ENCODE assay signal across 1 cellular context in the genomic region with DNA sequence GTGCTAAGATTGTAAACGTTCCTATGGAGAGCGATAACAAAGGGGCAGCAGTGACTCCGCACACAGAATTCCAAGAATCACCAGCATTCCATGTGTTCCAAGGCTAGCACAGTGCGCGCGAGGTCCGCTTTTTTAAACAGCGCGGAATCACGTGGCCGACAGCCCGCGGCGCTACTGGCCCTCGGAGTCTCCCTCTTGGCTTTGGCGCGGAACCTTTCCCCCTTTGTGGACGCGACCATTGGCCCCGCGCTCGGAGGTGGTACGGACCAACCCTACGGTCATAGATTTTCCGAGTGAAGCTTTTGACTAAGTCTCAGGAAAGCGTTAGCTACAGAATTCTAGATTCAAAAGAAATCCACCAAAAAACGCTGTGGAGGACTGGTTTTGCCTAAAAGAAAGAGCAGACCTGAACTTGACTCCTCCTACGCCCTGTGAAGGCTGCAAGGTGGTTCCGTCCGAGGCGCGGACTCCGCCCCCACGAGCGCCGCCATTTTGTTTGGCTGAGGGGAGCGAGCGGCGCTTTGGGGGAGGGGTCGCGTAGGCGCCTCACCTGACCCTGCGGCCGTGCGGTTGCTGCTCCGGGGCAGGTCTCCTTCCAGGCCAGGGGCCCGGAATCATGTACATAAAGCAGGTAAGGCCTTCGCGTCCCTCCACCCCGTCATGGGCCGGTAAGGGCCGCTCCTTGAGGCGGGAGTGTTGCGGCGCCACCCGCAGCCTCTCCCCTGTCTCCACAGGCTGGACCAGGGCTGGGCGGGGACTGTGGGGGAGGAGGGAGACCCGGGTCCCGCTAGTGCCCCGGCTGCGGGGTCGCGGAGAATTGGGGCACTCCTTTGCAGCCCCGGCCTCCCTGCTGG.
A peak's percentile ranks its signal among the peaks of the same experiment; 100 is the strongest.
TF ChIP-seq lines count a peak whose summit lies in the region.

A gene (plus strand): TSS at position 495 of the 854 bp plus-strand sequence. CDS start 122 bp downstream, at position 617.

TF ChIP-seq in WTC11, 78 proteins besides CTCF, POLR2A, EP300 and RAD21 (continued from another document and continues in another):
- TF ChIP-seq HMGA2 (CRISPR knock-in tag; IDR thresholded peaks at IDR 0.05) (no peak), CREM (CRISPR knock-in tag; IDR thresholded peaks at IDR 0.05) (0 out of 2 replicates have a peak, but pooled peaks have one; percentile 58), FOXJ3 (CRISPR knock-in tag; IDR thresholded peaks at IDR 0.05; ENCODE audit: borderline replicate concordance) (no peak), ZNF263 (CRISPR knock-in tag; IDR thresholded peaks at IDR 0.05; ENCODE audit: low read depth) (no peak), GRHL2 (CRISPR knock-in tag; IDR thresholded peaks at IDR 0.05; ENCODE audit: insufficient replicate concordance, severe bottlenecking) (no peak), NFE2L1 (CRISPR knock-in tag; IDR thresholded peaks at IDR 0.05) (peak; percentile 92), PRRX2 (CRISPR knock-in tag; IDR thresholded peaks at IDR 0.05) (0 out of 2 replicates have a peak, but pooled peaks have one; percentile 12), KAT7 (CRISPR knock-in tag; IDR thresholded peaks at IDR 0.05; ENCODE audit: borderline replicate concordance) (no peak), GABPB1 (CRISPR knock-in tag; IDR thresholded peaks at IDR 0.05) (peak; percentile 82; the same call in 1 of the 2 replicates), ELF4 (CRISPR knock-in tag; IDR thresholded peaks at IDR 0.05; ENCODE audit: low read depth) (no peak), GTF2I (CRISPR knock-in tag; conservative IDR thresholded peaks at IDR 0.05) (no peak), NFYB (CRISPR knock-in tag; conservative IDR thresholded peaks at IDR 0.05; ENCODE audit: low read depth) (peak; percentile 38; the same call in 1 of the 2 replicates), ZNF671 (CRISPR knock-in tag; IDR thresholded peaks at IDR 0.05) (0 out of 2 replicates have a peak, but pooled peaks have one; percentile 10)
- TF ChIP-seq, protein P1, sequence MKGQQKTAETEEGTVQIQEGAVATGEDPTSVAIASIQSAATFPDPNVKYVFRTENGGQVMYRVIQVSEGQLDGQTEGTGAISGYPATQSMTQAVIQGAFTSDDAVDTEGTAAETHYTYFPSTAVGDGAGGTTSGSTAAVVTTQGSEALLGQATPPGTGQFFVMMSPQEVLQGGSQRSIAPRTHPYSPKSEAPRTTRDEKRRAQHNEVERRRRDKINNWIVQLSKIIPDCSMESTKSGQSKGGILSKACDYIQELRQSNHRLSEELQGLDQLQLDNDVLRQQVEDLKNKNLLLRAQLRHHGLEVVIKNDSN (CRISPR knock-in tag; IDR thresholded peaks at IDR 0.05), result peak; percentile 95
- TF ChIP-seq, protein P2, sequence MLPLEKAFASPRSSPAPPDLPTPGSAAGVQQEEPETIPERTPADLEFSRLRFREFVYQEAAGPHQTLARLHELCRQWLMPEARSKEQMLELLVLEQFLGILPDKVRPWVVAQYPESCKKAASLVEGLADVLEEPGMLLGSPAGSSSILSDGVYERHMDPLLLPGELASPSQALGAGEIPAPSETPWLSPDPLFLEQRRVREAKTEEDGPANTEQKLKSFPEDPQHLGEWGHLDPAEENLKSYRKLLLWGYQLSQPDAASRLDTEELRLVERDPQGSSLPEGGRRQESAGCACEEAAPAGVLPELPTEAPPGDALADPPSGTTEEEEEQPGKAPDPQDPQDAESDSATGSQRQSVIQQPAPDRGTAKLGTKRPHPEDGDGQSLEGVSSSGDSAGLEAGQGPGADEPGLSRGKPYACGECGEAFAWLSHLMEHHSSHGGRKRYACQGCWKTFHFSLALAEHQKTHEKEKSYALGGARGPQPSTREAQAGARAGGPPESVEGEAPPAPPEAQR (CRISPR knock-in tag; IDR thresholded peaks at IDR 0.05), result no peak
- TF ChIP-seq, protein P3, sequence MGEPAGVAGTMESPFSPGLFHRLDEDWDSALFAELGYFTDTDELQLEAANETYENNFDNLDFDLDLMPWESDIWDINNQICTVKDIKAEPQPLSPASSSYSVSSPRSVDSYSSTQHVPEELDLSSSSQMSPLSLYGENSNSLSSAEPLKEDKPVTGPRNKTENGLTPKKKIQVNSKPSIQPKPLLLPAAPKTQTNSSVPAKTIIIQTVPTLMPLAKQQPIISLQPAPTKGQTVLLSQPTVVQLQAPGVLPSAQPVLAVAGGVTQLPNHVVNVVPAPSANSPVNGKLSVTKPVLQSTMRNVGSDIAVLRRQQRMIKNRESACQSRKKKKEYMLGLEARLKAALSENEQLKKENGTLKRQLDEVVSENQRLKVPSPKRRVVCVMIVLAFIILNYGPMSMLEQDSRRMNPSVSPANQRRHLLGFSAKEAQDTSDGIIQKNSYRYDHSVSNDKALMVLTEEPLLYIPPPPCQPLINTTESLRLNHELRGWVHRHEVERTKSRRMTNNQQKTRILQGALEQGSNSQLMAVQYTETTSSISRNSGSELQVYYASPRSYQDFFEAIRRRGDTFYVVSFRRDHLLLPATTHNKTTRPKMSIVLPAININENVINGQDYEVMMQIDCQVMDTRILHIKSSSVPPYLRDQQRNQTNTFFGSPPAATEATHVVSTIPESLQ (CRISPR knock-in tag; IDR thresholded peaks at IDR 0.05), result no peak
- TF ChIP-seq, protein P4, sequence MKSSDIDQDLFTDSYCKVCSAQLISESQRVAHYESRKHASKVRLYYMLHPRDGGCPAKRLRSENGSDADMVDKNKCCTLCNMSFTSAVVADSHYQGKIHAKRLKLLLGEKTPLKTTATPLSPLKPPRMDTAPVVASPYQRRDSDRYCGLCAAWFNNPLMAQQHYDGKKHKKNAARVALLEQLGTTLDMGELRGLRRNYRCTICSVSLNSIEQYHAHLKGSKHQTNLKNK (CRISPR knock-in tag; IDR thresholded peaks at IDR 0.05), result no peak
- TF ChIP-seq, protein P5, sequence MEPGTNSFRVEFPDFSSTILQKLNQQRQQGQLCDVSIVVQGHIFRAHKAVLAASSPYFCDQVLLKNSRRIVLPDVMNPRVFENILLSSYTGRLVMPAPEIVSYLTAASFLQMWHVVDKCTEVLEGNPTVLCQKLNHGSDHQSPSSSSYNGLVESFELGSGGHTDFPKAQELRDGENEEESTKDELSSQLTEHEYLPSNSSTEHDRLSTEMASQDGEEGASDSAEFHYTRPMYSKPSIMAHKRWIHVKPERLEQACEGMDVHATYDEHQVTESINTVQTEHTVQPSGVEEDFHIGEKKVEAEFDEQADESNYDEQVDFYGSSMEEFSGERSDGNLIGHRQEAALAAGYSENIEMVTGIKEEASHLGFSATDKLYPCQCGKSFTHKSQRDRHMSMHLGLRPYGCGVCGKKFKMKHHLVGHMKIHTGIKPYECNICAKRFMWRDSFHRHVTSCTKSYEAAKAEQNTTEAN (CRISPR knock-in tag; IDR thresholded peaks at IDR 0.05), result no peak
- TF ChIP-seq, protein P6, sequence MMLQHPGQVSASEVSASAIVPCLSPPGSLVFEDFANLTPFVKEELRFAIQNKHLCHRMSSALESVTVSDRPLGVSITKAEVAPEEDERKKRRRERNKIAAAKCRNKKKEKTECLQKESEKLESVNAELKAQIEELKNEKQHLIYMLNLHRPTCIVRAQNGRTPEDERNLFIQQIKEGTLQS (CRISPR knock-in tag; conservative IDR thresholded peaks at IDR 0.05), result no peak
- TF ChIP-seq, protein P7, sequence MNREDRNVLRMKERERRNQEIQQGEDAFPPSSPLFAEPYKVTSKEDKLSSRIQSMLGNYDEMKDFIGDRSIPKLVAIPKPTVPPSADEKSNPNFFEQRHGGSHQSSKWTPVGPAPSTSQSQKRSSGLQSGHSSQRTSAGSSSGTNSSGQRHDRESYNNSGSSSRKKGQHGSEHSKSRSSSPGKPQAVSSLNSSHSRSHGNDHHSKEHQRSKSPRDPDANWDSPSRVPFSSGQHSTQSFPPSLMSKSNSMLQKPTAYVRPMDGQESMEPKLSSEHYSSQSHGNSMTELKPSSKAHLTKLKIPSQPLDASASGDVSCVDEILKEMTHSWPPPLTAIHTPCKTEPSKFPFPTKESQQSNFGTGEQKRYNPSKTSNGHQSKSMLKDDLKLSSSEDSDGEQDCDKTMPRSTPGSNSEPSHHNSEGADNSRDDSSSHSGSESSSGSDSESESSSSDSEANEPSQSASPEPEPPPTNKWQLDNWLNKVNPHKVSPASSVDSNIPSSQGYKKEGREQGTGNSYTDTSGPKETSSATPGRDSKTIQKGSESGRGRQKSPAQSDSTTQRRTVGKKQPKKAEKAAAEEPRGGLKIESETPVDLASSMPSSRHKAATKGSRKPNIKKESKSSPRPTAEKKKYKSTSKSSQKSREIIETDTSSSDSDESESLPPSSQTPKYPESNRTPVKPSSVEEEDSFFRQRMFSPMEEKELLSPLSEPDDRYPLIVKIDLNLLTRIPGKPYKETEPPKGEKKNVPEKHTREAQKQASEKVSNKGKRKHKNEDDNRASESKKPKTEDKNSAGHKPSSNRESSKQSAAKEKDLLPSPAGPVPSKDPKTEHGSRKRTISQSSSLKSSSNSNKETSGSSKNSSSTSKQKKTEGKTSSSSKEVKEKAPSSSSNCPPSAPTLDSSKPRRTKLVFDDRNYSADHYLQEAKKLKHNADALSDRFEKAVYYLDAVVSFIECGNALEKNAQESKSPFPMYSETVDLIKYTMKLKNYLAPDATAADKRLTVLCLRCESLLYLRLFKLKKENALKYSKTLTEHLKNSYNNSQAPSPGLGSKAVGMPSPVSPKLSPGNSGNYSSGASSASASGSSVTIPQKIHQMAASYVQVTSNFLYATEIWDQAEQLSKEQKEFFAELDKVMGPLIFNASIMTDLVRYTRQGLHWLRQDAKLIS (CRISPR knock-in tag; IDR thresholded peaks at IDR 0.05; ENCODE audit: borderline replicate concordance), result no peak
- TF ChIP-seq, protein P8, sequence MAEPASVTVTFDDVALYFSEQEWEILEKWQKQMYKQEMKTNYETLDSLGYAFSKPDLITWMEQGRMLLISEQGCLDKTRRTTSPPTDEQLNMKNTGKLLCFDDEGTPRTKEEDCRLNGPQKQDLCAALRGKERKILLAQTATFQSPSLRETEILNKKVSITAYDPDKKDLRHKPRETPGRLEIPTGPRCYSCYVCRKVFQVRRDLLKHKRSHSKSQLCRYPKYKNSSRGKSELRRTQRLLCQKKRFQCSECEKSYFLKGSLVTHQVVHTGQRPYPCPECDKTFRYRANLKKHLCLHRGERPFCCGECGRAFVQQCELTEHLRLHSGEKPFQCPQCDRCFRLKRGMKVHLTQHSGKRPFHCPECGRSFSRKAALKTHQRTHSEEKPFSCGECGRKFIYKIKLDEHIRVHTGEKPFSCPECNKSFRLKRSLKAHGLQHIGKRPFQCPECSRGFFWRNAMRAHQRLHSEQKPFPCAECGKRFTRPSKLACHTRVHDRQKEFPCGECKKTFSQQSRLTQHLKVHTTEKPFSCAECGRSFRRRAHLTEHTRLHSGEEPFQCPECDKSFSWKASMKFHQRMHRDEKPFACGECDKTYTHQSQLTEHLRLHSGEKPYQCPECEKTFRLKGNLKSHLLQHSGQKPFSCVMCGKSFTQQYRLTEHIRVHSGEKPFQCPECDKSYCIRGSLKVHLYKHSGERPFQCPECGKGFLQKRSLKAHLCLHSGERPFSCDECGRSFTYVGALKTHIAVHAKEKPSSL (CRISPR knock-in tag; conservative IDR thresholded peaks at IDR 0.05), result no peak
- TF ChIP-seq, protein P9, sequence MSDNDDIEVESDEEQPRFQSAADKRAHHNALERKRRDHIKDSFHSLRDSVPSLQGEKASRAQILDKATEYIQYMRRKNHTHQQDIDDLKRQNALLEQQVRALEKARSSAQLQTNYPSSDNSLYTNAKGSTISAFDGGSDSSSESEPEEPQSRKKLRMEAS (CRISPR knock-in tag; IDR thresholded peaks at IDR 0.05), result peak; percentile 98
- TF ChIP-seq, protein P10, sequence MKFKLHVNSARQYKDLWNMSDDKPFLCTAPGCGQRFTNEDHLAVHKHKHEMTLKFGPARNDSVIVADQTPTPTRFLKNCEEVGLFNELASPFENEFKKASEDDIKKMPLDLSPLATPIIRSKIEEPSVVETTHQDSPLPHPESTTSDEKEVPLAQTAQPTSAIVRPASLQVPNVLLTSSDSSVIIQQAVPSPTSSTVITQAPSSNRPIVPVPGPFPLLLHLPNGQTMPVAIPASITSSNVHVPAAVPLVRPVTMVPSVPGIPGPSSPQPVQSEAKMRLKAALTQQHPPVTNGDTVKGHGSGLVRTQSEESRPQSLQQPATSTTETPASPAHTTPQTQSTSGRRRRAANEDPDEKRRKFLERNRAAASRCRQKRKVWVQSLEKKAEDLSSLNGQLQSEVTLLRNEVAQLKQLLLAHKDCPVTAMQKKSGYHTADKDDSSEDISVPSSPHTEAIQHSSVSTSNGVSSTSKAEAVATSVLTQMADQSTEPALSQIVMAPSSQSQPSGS (CRISPR knock-in tag; IDR thresholded peaks at IDR 0.05; ENCODE audit: borderline replicate concordance, low read depth), result no peak
- TF ChIP-seq, protein P11, sequence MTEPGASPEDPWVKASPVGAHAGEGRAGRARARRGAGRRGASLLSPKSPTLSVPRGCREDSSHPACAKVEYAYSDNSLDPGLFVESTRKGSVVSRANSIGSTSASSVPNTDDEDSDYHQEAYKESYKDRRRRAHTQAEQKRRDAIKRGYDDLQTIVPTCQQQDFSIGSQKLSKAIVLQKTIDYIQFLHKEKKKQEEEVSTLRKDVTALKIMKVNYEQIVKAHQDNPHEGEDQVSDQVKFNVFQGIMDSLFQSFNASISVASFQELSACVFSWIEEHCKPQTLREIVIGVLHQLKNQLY (CRISPR knock-in tag; IDR thresholded peaks at IDR 0.05), result no peak
- TF ChIP-seq, protein P12, sequence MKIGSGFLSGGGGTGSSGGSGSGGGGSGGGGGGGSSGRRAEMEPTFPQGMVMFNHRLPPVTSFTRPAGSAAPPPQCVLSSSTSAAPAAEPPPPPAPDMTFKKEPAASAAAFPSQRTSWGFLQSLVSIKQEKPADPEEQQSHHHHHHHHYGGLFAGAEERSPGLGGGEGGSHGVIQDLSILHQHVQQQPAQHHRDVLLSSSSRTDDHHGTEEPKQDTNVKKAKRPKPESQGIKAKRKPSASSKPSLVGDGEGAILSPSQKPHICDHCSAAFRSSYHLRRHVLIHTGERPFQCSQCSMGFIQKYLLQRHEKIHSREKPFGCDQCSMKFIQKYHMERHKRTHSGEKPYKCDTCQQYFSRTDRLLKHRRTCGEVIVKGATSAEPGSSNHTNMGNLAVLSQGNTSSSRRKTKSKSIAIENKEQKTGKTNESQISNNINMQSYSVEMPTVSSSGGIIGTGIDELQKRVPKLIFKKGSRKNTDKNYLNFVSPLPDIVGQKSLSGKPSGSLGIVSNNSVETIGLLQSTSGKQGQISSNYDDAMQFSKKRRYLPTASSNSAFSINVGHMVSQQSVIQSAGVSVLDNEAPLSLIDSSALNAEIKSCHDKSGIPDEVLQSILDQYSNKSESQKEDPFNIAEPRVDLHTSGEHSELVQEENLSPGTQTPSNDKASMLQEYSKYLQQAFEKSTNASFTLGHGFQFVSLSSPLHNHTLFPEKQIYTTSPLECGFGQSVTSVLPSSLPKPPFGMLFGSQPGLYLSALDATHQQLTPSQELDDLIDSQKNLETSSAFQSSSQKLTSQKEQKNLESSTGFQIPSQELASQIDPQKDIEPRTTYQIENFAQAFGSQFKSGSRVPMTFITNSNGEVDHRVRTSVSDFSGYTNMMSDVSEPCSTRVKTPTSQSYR (CRISPR knock-in tag; IDR thresholded peaks at IDR 0.05), result peak; percentile 89
